ENCODE assay signal across 9 cellular contexts in the genomic region with DNA sequence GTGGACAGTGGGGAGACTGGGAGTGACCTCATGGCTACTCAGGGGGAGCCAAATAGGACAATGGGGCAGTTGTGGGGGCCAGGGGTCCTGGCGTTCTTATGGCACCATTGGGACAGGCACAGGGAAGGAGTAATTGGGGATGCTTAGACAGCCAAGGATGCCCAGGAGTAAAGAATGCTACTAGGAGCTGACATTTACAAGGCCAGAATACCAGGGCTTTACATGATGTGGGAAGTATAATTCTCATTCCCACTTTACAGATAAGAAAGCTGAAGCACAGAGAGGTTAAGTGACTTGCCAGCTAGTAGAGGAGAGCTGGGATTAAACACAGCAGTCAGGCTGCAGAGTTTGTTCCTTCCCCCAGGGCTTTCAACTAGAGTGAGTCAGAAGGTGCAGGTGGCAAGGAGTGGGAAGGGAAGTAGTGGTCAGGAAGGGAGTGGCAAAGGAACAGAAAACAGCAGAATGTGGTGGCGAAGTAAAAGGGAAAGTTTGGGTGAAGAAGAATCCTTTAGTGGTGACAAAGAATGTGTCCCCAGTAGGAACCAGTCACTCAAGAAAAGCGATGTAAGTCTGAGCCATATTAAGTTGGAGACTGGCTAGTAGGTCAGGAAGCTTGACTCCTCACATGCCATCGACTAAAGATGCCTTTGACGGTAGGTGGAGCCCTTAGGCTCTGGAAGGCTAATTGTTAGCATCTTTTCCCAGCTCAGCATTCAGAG. TPM values are rescaled to one million over a fixed set of nuclear protein-coding genes. Genes with fewer than 3 reads are reported as not detected.
DNase-seq lines count a peak whose midpoint lies in the region; ATAC-seq, FAIRE-seq and TF ChIP-seq lines count a peak whose summit lies in the region.
"Had no signal": no experiment of that assay in that cellular context is flagged by ENCODE, and none has a peak within 500 bp of the region (broad histone marks: within the 10 kb centered on the region; RNA-seq: fewer than 3 reads in every experiment).

No MANE protein-coding gene starts in this region.

- 39% methylated on average over 5 of the region's 5 CpGs for WGBS in SK-N-SH (ENCODE audit: low lambda C conversion rate)

- H3K4me1 ChIP-seq in HEK293 (ENCODE audit: control insufficient read depth, insufficient read depth, low read length) = peaks cover 4% of the 10 kb centered on the region
- H3K4me1 ChIP-seq in SK-N-SH (ENCODE audit: control insufficient read depth in 1 of 2, insufficient read depth in 2 of 2, low read depth in 1 of 2, low read length in 1 of 2) = no peaks in the 10 kb centered on the region
- peaks cover 23% of the 10 kb centered on the region for H3K4me1 ChIP-seq in left ventricle myocardium inferior

- intact Hi-C loops in left ventricle myocardium inferior (cut with micrococcal nuclease) = no loop called here

- ATAC-seq in GM21717 (IDR thresholded peaks at IDR 0.05; ENCODE audit: unreplicated experiment) = no peak

- no peak overlapping the region for H2AFZ ChIP-seq in SK-N-SH (ENCODE audit: low read depth)

- H3K79me2 ChIP-seq in SK-N-SH (ENCODE audit: insufficient read depth) = no peaks in the 10 kb centered on the region

- H3K9ac ChIP-seq in SK-N-SH = no peak overlapping the region
- H3K9ac ChIP-seq: KMS-11 had no signal

- H4K20me1 ChIP-seq in SK-N-SH (ENCODE audit: insufficient read depth) = no peaks in the 10 kb centered on the region

- TF ChIP-seq EP300 in SK-N-SH (IDR thresholded peaks at IDR 0.05; ENCODE audit: borderline replicate concordance in 1 of 2, low read depth in 1 of 2, low read length in 1 of 2) = no peak

- H3K4me3 ChIP-seq in HEK293 (ENCODE audit: low read depth, low read length) (no peak overlapping the region), SK-N-SH (ENCODE audit: low read depth in 2 of 2, low read length in 1 of 2) (no peak overlapping the region), left ventricle myocardium inferior (no peak overlapping the region)

- H3K27me3 ChIP-seq in SK-N-SH (ENCODE audit: insufficient read depth) = peaks cover 15% of the 10 kb centered on the region
- H3K27me3 ChIP-seq in left ventricle myocardium inferior (ENCODE audit: low read depth) = no peaks in the 10 kb centered on the region

- no peak overlapping the region for H3K4me2 ChIP-seq in SK-N-SH
- H3K4me2 ChIP-seq: KMS-11 had no signal

- peaks cover 0 to 14% of the 10 kb centered on the region in 2 experiments; a peak in 1 of 3 replicates for H3K36me3 ChIP-seq in HEK293 (ENCODE audit: control insufficient read depth in 2 of 2, insufficient read depth in 1 of 2, low read length in 2 of 2)
- H3K36me3 ChIP-seq in SK-N-SH (replicated peaks in 1 of 2; ENCODE audit: control insufficient read depth in 1 of 2, insufficient read depth in 2 of 2, low read length in 1 of 2) = no peaks in the 10 kb centered on the region
- no peaks in the 10 kb centered on the region for H3K36me3 ChIP-seq in left ventricle myocardium inferior

- TF ChIP-seq RAD21 in SK-N-SH (IDR thresholded peaks at IDR 0.05; ENCODE audit: low read length) = peak; percentile 62

- POLR2A ChIA-PET in HEK293 (lab: Yijun Ruan, JAX) (no interaction called here), SK-N-SH (lab: Yijun Ruan, JAX) (no interaction called here)

- CTCF ChIA-PET in HEK293 (lab: Yijun Ruan, JAX) (interaction anchor here (0.6 to 3.9 kb wide), 19 partner anchors 12 to 353 kb away, joined by 3 to 42 read pairs (median 5); a partner anchor contains a TSS), SK-N-SH (lab: Yijun Ruan, JAX) (interaction anchor here (0.6 to 48.2 kb wide), 16 partner anchors 9 to 296 kb away, joined by 3 to 1647 read pairs (median 5); a partner anchor contains a TSS)

- H3K27ac ChIP-seq in HEK293 (ENCODE audit: extremely low read depth, low read depth, low read length) (no peak overlapping the region), SK-N-SH (ENCODE audit: low read depth in 2 of 2, low read length in 1 of 2) (no peak overlapping the region), left ventricle myocardium inferior (replicated peaks) (no peak overlapping the region)
- H3K27ac ChIP-seq: KMS-11 had no signal

- DNase-seq in CMK (ENCODE audit: low read depth) (peak; percentile 36), SK-N-SH (no peak), left ventricle myocardium inferior (no peak), urothelium cell line (ENCODE audit: low spot score) (peak; percentile 56)
- no peak for DNase-seq in stimulated activated CD4-positive, alpha-beta T cell treated with anti-CD3 and anti-CD28 coated beads, Interleukin-2, amount 100 ng/mL, for 48 hours
- DNase-seq in activated CD4-positive, CD25-positive, alpha-beta regulatory T cell (lab: John Stamatoyannopoulos, UW) = no peak

- TF ChIP-seq CTCF in HEK293 (tag by site-specific recombination; IDR thresholded peaks at IDR 0.05) = peak; percentile 43; the same call in 1 of the 2 replicates
- TF ChIP-seq CTCF in SK-N-SH (IDR thresholded peaks at IDR 0.05) = peak; percentile 24; the same call in 1 of the 2 replicates
- peak; percentile 30 for TF ChIP-seq CTCF in left ventricle myocardium inferior (IDR thresholded peaks at IDR 0.05; ENCODE audit: borderline replicate concordance)

- H3K9me3 ChIP-seq in HEK293 (ENCODE audit: control insufficient read depth, insufficient read depth, low read depth, low read length) = no peaks in the 10 kb centered on the region
- no peaks in the 10 kb centered on the region for H3K9me3 ChIP-seq in SK-N-SH
- no peaks in the 10 kb centered on the region for H3K9me3 ChIP-seq in left ventricle myocardium inferior (replicated peaks)

- no peaks in the 10 kb centered on the region for H3K9me2 ChIP-seq in SK-N-SH

- FAIRE-seq in urothelium cell line (lab: Jason Lieb, UNC) = peak; percentile 98

- no peaks in the 10 kb centered on the region for H3F3A ChIP-seq in SK-N-SH (replicated peaks; ENCODE audit: insufficient read depth)

TF ChIP-seq in HEK293, 187 proteins besides CTCF, POLR2A, EP300 and RAD21 (continues in another document):
- TF ChIP-seq OSR2 (tag by site-specific recombination; IDR thresholded peaks at IDR 0.05) = no peak
- TF ChIP-seq ZNF558 (tag by site-specific recombination; IDR thresholded peaks at IDR 0.05) = no peak
- no peak for TF ChIP-seq ZNF354C (tag by site-specific recombination; IDR thresholded peaks at IDR 0.05; ENCODE audit: borderline replicate concordance, low read depth)
- peak; percentile 54; the same call in 1 of the 2 replicates for TF ChIP-seq ZNF600 (tag by site-specific recombination; IDR thresholded peaks at IDR 0.05)
- TF ChIP-seq, protein P1, sequence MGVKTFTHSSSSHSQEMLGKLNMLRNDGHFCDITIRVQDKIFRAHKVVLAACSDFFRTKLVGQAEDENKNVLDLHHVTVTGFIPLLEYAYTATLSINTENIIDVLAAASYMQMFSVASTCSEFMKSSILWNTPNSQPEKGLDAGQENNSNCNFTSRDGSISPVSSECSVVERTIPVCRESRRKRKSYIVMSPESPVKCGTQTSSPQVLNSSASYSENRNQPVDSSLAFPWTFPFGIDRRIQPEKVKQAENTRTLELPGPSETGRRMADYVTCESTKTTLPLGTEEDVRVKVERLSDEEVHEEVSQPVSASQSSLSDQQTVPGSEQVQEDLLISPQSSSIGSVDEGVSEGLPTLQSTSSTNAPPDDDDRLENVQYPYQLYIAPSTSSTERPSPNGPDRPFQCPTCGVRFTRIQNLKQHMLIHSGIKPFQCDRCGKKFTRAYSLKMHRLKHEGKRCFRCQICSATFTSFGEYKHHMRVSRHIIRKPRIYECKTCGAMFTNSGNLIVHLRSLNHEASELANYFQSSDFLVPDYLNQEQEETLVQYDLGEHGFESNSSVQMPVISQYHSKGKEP (tag by site-specific recombination; IDR thresholded peaks at IDR 0.05) = no peak
- no peak for TF ChIP-seq KLF16 (tag by site-specific recombination; IDR thresholded peaks at IDR 0.05)
- TF ChIP-seq WT1 (tag by site-specific recombination; IDR thresholded peaks at IDR 0.05) = no peak
- TF ChIP-seq ZFHX2 (tag by site-specific recombination; conservative IDR thresholded peaks at IDR 0.05) = 0 out of 2 replicates have a peak, but pooled peaks have one; percentile 33
- TF ChIP-seq ZNF157 (tag by site-specific recombination; IDR thresholded peaks at IDR 0.05) = no peak

TF ChIP-seq in SK-N-SH, 30 proteins besides CTCF, POLR2A, EP300 and RAD21:
- TF ChIP-seq, protein P2, sequence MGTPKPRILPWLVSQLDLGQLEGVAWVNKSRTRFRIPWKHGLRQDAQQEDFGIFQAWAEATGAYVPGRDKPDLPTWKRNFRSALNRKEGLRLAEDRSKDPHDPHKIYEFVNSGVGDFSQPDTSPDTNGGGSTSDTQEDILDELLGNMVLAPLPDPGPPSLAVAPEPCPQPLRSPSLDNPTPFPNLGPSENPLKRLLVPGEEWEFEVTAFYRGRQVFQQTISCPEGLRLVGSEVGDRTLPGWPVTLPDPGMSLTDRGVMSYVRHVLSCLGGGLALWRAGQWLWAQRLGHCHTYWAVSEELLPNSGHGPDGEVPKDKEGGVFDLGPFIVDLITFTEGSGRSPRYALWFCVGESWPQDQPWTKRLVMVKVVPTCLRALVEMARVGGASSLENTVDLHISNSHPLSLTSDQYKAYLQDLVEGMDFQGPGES (IDR thresholded peaks at IDR 0.05; ENCODE audit: low read depth, low read length) = no peak
- peak; percentile 33; the same call in 1 of the 2 replicates for TF ChIP-seq SMC3 (IDR thresholded peaks at IDR 0.05; ENCODE audit: low read depth, low read length)
TF ChIP-seq in SK-N-SH: peak in this region for 1.

RNA-seq across cellular contexts. Expression of a gene that starts 32.8 kb away (rescaled TPM):
- 0.16 TPM in 1 of 2 replicates, not detected in the other for polyA plus RNA-seq in SK-N-SH (2012; rRNA removed)
- polyA plus RNA-seq in SK-N-SH (2012; cell fraction: cytosol; rRNA removed) = 0.21 and 0.26 TPM in 2 replicates
- polyA plus RNA-seq in SK-N-SH (2012; cell fraction: nucleus; rRNA removed) = 0.08 TPM in 1 of 2 replicates, not detected in the other
- total RNA-seq in left ventricle myocardium inferior = 86.3 TPM

Comparison
In these comparisons a context has a peak if more than half of its experiments do, and no peak if none do; other contexts are left out.
1. DNase-seq: peak in CMK (single experiment) and urothelium cell line (single experiment); none in SK-N-SH (single experiment), left ventricle myocardium inferior (single experiment), stimulated activated CD4-positive, alpha-beta T cell treated with anti-CD3 and anti-CD28 coated beads, Interleukin-2, amount 100 ng/mL, for 48 hours (0 of 2) and activated CD4-positive, CD25-positive, alpha-beta regulatory T cell (0 of 4).
2. Peak in every context shown above with its lines, with median percentiles within 50 percentile points of each other: CTCF ChIP-seq.